In genomic region chr13:51858433-51859247, GRCh38 we compare ENCODE assay signal across 2 cellular contexts.
A peak's percentile ranks its signal among the peaks of the same experiment; 100 is the strongest.
TF ChIP-seq lines count a peak whose summit lies in the region.

No MANE protein-coding gene starts in this region.

TF ChIP-seq in HepG2, 621 proteins besides CTCF, POLR2A, EP300 and RAD21:
- TF ChIP-seq MAFK (conservative IDR thresholded peaks at IDR 0.05 in 1 of 2, IDR thresholded peaks at IDR 0.05 in 1 of 2; ENCODE audit: low read length in 2 of 2): peak; percentile 21 to 59; a peak in 2 of 4 replicates
- TF ChIP-seq POLR2AphosphoS5 (IDR thresholded peaks at IDR 0.05; ENCODE audit: low read depth, low read length): no peak
TF ChIP-seq in HepG2: peak in this region for 1.

TF ChIP-seq in H1, 55 proteins besides CTCF, POLR2A, EP300 and RAD21:
- TF ChIP-seq CREB1 (IDR thresholded peaks at IDR 0.05): no peak
- no peak for TF ChIP-seq RXRA (IDR thresholded peaks at IDR 0.05; ENCODE audit: insufficient read depth, low read depth, low read length)
- no peak for TF ChIP-seq CHD2 (IDR thresholded peaks at IDR 0.05; ENCODE audit: low read length)
- TF ChIP-seq PHF8 (conservative IDR thresholded peaks at IDR 0.05; ENCODE audit: low read depth, low read length): no peak
- TF ChIP-seq BRCA1 (IDR thresholded peaks at IDR 0.05; ENCODE audit: low read depth, low read length): no peak
- TF ChIP-seq JUND (IDR thresholded peaks at IDR 0.05; ENCODE audit: low read length): no peak
- TF ChIP-seq TCF12 (IDR thresholded peaks at IDR 0.05; ENCODE audit: low read depth, low read length): no peak
- TF ChIP-seq POU5F1 (IDR thresholded peaks at IDR 0.05; ENCODE audit: low read depth, low read length): no peak
- TF ChIP-seq CTBP2 (IDR thresholded peaks at IDR 0.05; ENCODE audit: borderline replicate concordance, insufficient read depth, insufficient read length, low read length): no peak
- TF ChIP-seq EGR1 (IDR thresholded peaks at IDR 0.05; ENCODE audit: borderline replicate concordance, low read depth, low read length): no peak
- no peak for TF ChIP-seq SP4 (IDR thresholded peaks at IDR 0.05; ENCODE audit: low read length)
- no peak for TF ChIP-seq USF2 (IDR thresholded peaks at IDR 0.05; ENCODE audit: low read length)
- no peak for TF ChIP-seq CHD1 (IDR thresholded peaks at IDR 0.05; ENCODE audit: low read depth, low read length)
- no peak for TF ChIP-seq HDAC6 (IDR thresholded peaks at IDR 0.05; ENCODE audit: low read depth, low read length)
- TF ChIP-seq GTF2F1 (IDR thresholded peaks at IDR 0.05; ENCODE audit: borderline replicate concordance, low read depth, low read length): no peak
- TF ChIP-seq, protein P1, sequence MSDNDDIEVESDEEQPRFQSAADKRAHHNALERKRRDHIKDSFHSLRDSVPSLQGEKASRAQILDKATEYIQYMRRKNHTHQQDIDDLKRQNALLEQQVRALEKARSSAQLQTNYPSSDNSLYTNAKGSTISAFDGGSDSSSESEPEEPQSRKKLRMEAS (IDR thresholded peaks at IDR 0.05): no peak
- no peak for TF ChIP-seq TAF7 (optimal IDR thresholded peaks at IDR 0.05; ENCODE audit: borderline replicate concordance, low read depth, low read length)
- no peak for TF ChIP-seq BCL11A (IDR thresholded peaks at IDR 0.05; ENCODE audit: low read depth in 2 of 2, low read length in 2 of 2)
- TF ChIP-seq ZNF274 (IDR thresholded peaks at IDR 0.05; ENCODE audit: borderline replicate concordance, extremely low read depth, low read length): no peak
- no peak for TF ChIP-seq ASH2L (IDR thresholded peaks at IDR 0.05; ENCODE audit: low read length)
TF ChIP-seq in H1: peak in this region for 0.
